ENCODE assay signal across 8 cellular contexts in the genomic region with DNA sequence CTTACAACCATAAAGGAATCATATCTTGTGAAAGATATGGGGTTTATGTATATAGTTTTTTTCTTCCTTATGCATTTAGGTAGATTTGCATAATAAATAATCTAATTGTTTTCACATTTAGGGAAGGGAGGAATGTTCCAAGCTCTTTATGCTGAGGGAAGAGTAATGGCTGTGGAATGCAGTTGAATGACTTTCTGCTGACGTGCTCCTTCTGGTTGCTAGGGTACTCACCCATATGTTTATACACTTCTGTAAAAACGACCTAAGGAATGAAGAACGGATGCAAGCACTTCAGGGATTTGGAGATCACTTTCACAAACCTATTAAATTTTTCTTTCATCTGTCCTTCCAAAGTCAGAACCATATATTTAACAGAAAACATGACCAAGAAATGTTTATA. TPM values are rescaled to one million over a fixed set of nuclear protein-coding genes. Genes with fewer than 3 reads are reported as not detected.
A peak's percentile ranks its signal among the peaks of the same experiment; 100 is the strongest.
DNase-seq lines count a peak whose midpoint lies in the region; ATAC-seq and TF ChIP-seq lines count a peak whose summit lies in the region.

No MANE protein-coding gene starts in this region.

- no peaks in the 10 kb centered on the region for H4K20me1 ChIP-seq in IMR-90 (ENCODE audit: insufficient read depth, low read length)

- POLR2A ChIA-PET in IMR-90 (lab: Charles Lee; ENCODE audit: unreplicated experiment), result no interaction called here

- H3K14ac ChIP-seq in IMR-90 (replicated peaks; ENCODE audit: low read depth, low read length), result no peak overlapping the region; the same call in 1 of the 2 replicates

- peak; percentile 95 for ATAC-seq in IMR-90 (ENCODE audit: low read depth)
- peak; percentile 94 to 97 for ATAC-seq in lower lobe of right lung
- no peak for ATAC-seq in GM21576 (IDR thresholded peaks at IDR 0.05; ENCODE audit: unreplicated experiment)

- H4K91ac ChIP-seq in IMR-90 (ENCODE audit: insufficient read depth, low read depth, low read length), result no peak overlapping the region

- H2AK9ac ChIP-seq in IMR-90 (replicated peaks; ENCODE audit: low read depth, low read length, poor library complexity), result no peak overlapping the region

- peak overlapping the region; percentile 99 for H3K18ac ChIP-seq in IMR-90 (ENCODE audit: low read depth, low read length)

- H3K4me3 ChIP-seq in IMR-90 (ENCODE audit: insufficient read depth, low read depth, low read length) (no peak overlapping the region), choroid plexus epithelial cell (ENCODE audit: low read depth, low read length) (no peak overlapping the region), lower lobe of right lung (no peak overlapping the region)

- H3K27ac ChIP-seq in IMR-90 (ENCODE audit: insufficient read depth, low read length), result peak overlapping the region; percentile 97; the same call in 1 of the 2 replicates
- H3K27ac ChIP-seq in lower lobe of right lung, result peak overlapping the region; percentile 78

- peak overlapping the region; percentile 77; the same call in 1 of the 2 replicates for H3K56ac ChIP-seq in IMR-90 (ENCODE audit: extremely low read depth, insufficient read depth, low read length)

- H3K4me2 ChIP-seq in IMR-90 (ENCODE audit: low read depth, low read length), result peak overlapping the region; percentile 66

- no peaks in the 10 kb centered on the region for H3K9me3 ChIP-seq in IMR-90 (ENCODE audit: control insufficient read depth, insufficient read depth, low read length)
- H3K9me3 ChIP-seq in lower lobe of right lung, result no peaks in the 10 kb centered on the region

- H4K8ac ChIP-seq in IMR-90 (ENCODE audit: low read depth in 2 of 2, low read length in 2 of 2), result peak overlapping the region in 1 of 2 experiments; percentile 95; a peak in 1 of 4 replicates

- DNase-seq in ACHN (peak; percentile 96), IMR-90 (peak; percentile 97), choroid plexus epithelial cell (ENCODE audit: low read depth) (peak; percentile 98), lower lobe of right lung (no peak), activated T-cell treated with anti-CD3 and anti-CD28 coated beads for 4 hours (no peak), UCSD-AML1 (lab: John Stamatoyannopoulos, UW; ENCODE audit: unreplicated experiment) (no peak)
- no peak for DNase-seq in activated CD4-positive, alpha-beta T cell treated with anti-CD3 and anti-CD28 coated beads for 1 hour

- in situ Hi-C loops in ACHN (cut with HindIII; ENCODE audit: low pct_ligation_motif_present, low pct_unique_long_range_greater_than_20kb, low sequenced_read_pairs) (no loop called here), IMR-90 (cut with MboI; ENCODE audit: low sequenced_read_pairs) (no loop called here)

- no peak overlapping the region for H2AK5ac ChIP-seq in IMR-90 (ENCODE audit: low read depth, low read length)

- H4K5ac ChIP-seq in IMR-90 (ENCODE audit: low read depth, low read length), result no peak overlapping the region

- CTCF ChIA-PET in IMR-90 (lab: Yijun Ruan, JAX), result no interaction called here

- intact Hi-C loops in IMR-90 (cut with micrococcal nuclease) (no loop called here), lower lobe of right lung (cut with DNase I) (no loop called here)

- H3K79me1 ChIP-seq in IMR-90 (ENCODE audit: low read depth in 1 of 2, low read length in 2 of 2), result peaks cover 0 to 9% of the 10 kb centered on the region in 2 experiments; a peak in 2 of 4 replicates

- WGBS in IMR-90 (ENCODE audit: extremely low coverage in 2 of 2, insufficient read length in 1 of 2), 2 experiments, result no CpG with 5 or more reads among the region's 3 CpGs

- H2BK5ac ChIP-seq in IMR-90 (ENCODE audit: low read depth, low read length, poor library complexity, severe bottlenecking), result peak overlapping the region; percentile 99

- no peak overlapping the region for H2AFZ ChIP-seq in IMR-90 (replicated peaks; ENCODE audit: low read length, poor library complexity)

- H2BK15ac ChIP-seq in IMR-90 (ENCODE audit: low read depth, low read length), result no peak overlapping the region

- BruUV-seq in IMR-90 (replicated peaks; lab: Mats Ljungman, UMichigan), result no TSS peak

- H3K9ac ChIP-seq in IMR-90 (ENCODE audit: low read depth, low read length), result no peak overlapping the region

- TF ChIP-seq CTCF in IMR-90 (conservative IDR thresholded peaks at IDR 0.05; ENCODE audit: low read depth, low read length) (no peak), choroid plexus epithelial cell (conservative IDR thresholded peaks at IDR 0.05; ENCODE audit: low read depth, low read length) (no peak), lower lobe of right lung (IDR thresholded peaks at IDR 0.05) (no peak)

- H3K23ac ChIP-seq in IMR-90 (ENCODE audit: low read depth, low read length), result peak overlapping the region; percentile 93; the same call in 1 of the 2 replicates

- peaks cover 9% of the 10 kb centered on the region for H3K9me1 ChIP-seq in IMR-90 (ENCODE audit: insufficient read depth, low read length)

- dilution Hi-C loops in IMR-90 (cut with HindIII; ENCODE audit: low sequenced_read_pairs, unreplicated experiment), result no loop called here

- H3K36me3 ChIP-seq in IMR-90 (ENCODE audit: control insufficient read depth, insufficient read depth, low read length) (no peaks in the 10 kb centered on the region), lower lobe of right lung (no peaks in the 10 kb centered on the region)

- H2BK120ac ChIP-seq in IMR-90 (ENCODE audit: low read depth, low read length), result peak overlapping the region; percentile 98

- peak overlapping the region; percentile 99; the same call in 1 of the 2 replicates for H2BK20ac ChIP-seq in IMR-90 (ENCODE audit: low read depth, low read length)

- no peak for TF ChIP-seq RAD21 in IMR-90 (IDR thresholded peaks at IDR 0.05; ENCODE audit: low read length)

- TF ChIP-seq POLR2A in IMR-90 (IDR thresholded peaks at IDR 0.05; ENCODE audit: low read depth, low read length), result peak; percentile 43; the same call in 1 of the 2 replicates

- H3K4ac ChIP-seq in IMR-90 (ENCODE audit: low read depth, low read length), result peak overlapping the region; percentile 97; the same call in 1 of the 2 replicates

- H3K4me1 ChIP-seq in IMR-90 (ENCODE audit: control insufficient read depth, insufficient read depth, low read length) (peaks cover 16% of the 10 kb centered on the region), lower lobe of right lung (peaks cover 12% of the 10 kb centered on the region)

- no peaks in the 10 kb centered on the region for H3K27me3 ChIP-seq in IMR-90 (ENCODE audit: control insufficient read depth, insufficient read depth, low read length)
- H3K27me3 ChIP-seq in lower lobe of right lung (ENCODE audit: low read depth), result no peaks in the 10 kb centered on the region

TF ChIP-seq in IMR-90, 13 proteins besides CTCF, POLR2A, EP300 and RAD21:
- no peak for TF ChIP-seq RFX5 (IDR thresholded peaks at IDR 0.05; ENCODE audit: low read depth, low read length)
- TF ChIP-seq MAFK (IDR thresholded peaks at IDR 0.05; ENCODE audit: low read depth, low read length), result peak; percentile 94
- no peak for TF ChIP-seq CHD1 (IDR thresholded peaks at IDR 0.05; ENCODE audit: low read depth, low read length)
- 0 out of 2 replicates have a peak, but pooled peaks have one; percentile 6 for TF ChIP-seq CEBPB (IDR thresholded peaks at IDR 0.05; ENCODE audit: low read depth, low read length)
- peak; percentile 67; the same call in 1 of the 2 replicates for TF ChIP-seq FOS (IDR thresholded peaks at IDR 0.05; ENCODE audit: low read depth, low read length)
- TF ChIP-seq SMC3 (IDR thresholded peaks at IDR 0.05; ENCODE audit: low read depth, low read length), result no peak
- no peak for TF ChIP-seq MXI1 (IDR thresholded peaks at IDR 0.05; ENCODE audit: borderline replicate concordance, low read depth, low read length)
TF ChIP-seq in IMR-90: peak in this region for 3.

RNA-seq across cellular contexts. Expression of gene PPP4R1, which starts 29.2 kb away (rescaled TPM):
- total RNA-seq in IMR-90 (2012; rRNA removed), result 123 and 131 TPM in 2 replicates
- polyA plus RNA-seq in IMR-90 (2012; rRNA removed), result 70.9 and 80.6 TPM in 2 replicates
- 40.7 and 121 TPM in 2 replicates for polyA plus RNA-seq in IMR-90 (2012; cell fraction: cytosol; rRNA removed)
- polyA plus RNA-seq in IMR-90 (2012; cell fraction: nucleus; rRNA removed; ENCODE audit: low replicate concordance), result 131 and 135 TPM in 2 replicates
- 114 TPM for total RNA-seq in lower lobe of right lung

Comparison
In these comparisons a context has a peak if more than half of its experiments do, and no peak if none do; other contexts are left out.
1. DNase-seq: peak in ACHN (single experiment), IMR-90 (single experiment) and choroid plexus epithelial cell (single experiment); none in lower lobe of right lung (single experiment), activated T-cell treated with anti-CD3 and anti-CD28 coated beads for 4 hours (single experiment), UCSD-AML1 (single experiment) and activated CD4-positive, alpha-beta T cell treated with anti-CD3 and anti-CD28 coated beads for 1 hour (single experiment).